In the genomic region with DNA sequence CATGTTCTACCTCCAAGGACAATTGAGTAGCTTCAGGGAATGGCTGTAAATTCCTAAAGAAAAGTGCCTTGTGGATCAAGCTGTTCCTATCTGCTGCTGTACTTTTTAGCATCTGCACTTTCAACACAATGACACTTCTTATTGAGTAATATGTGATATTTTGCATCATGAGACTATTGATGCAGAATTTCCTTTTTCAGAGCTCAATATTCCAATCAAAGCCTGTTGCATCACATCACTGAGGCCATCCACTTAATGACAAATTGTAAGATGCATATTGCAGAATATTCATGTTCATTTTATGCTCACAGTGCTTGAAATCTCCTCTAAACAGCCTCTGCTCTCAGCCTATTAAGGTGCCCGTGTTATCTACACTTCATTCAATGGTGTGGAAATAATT, we compare ENCODE assay signal across 17 cellular contexts. TPM values are rescaled to one million over a fixed set of nuclear protein-coding genes. Genes with fewer than 3 reads are reported as not detected.
DNase-seq lines count a peak whose midpoint lies in the region; ATAC-seq and TF ChIP-seq lines count a peak whose summit lies in the region.
"Had no signal": no experiment of that assay in that cellular context is flagged by ENCODE, and none has a peak within 500 bp of the region (broad histone marks: within the 10 kb centered on the region; RNA-seq: fewer than 3 reads in every experiment).

No MANE protein-coding gene starts in this region.

- H3K4me3 ChIP-seq in Loucy (ENCODE audit: low read length, poor library complexity, severe bottlenecking) (peak overlapping the region; percentile 68), thymus (ENCODE audit: low read length) (no peak overlapping the region), uterus (no peak overlapping the region), HAP-1 (no peak overlapping the region)
- H3K4me3 ChIP-seq: gastroesophageal sphincter, transverse colon had no signal

- H3K9me3 Mint-ChIP-seq in activated naive CD4-positive, alpha-beta T cell treated with anti-CD3 and anti-CD28 coated beads, Interleukin-2, amount 50 U/mL, for 24 hours: peaks cover 18% of the 10 kb centered on the region
- H3K9me3 Mint-ChIP-seq in activated naive CD8-positive, alpha-beta T cell treated with anti-CD3 and anti-CD28 coated beads, Interleukin-2, amount 50 U/mL, for 24 hours: peaks cover 9% of the 10 kb centered on the region

- no peaks in the 10 kb centered on the region for H3K27me3 Mint-ChIP-seq in activated naive CD4-positive, alpha-beta T cell treated with anti-CD3 and anti-CD28 coated beads, Interleukin-2, amount 50 U/mL, for 24 hours
- no peaks in the 10 kb centered on the region for H3K27me3 Mint-ChIP-seq in activated naive CD8-positive, alpha-beta T cell treated with anti-CD3 and anti-CD28 coated beads, Interleukin-2, amount 50 U/mL, for 24 hours

- no peak for TF ChIP-seq POLR2A in uterus (IDR thresholded peaks at IDR 0.05)

- WGBS in thymus: 96% methylated on average over 1 of the region's 1 CpG

- H3K27ac ChIP-seq in thymus (ENCODE audit: low read depth): peak overlapping the region; percentile 25
- no peak overlapping the region for H3K27ac ChIP-seq in uterus
- H3K27ac ChIP-seq: gastroesophageal sphincter had no signal

- no peaks in the 10 kb centered on the region for H3K27me3 ChIP-seq in Loucy (ENCODE audit: insufficient read depth, low read length, poor library complexity, severe bottlenecking)
- H3K27me3 ChIP-seq in thymus (ENCODE audit: control insufficient read depth, insufficient read depth): no peaks in the 10 kb centered on the region
- H3K27me3 ChIP-seq in uterus: peaks cover 0 to 7% of the 10 kb centered on the region in 2 donors
- peaks cover 46% of the 10 kb centered on the region for H3K27me3 ChIP-seq in HAP-1 (ENCODE audit: low read depth)

- intact Hi-C loops in uterus (cut with DNase I; ENCODE audit: low total_unique reads): no loop called here

- H3K4me1 ChIP-seq in Loucy (ENCODE audit: insufficient read depth, low read length, poor library complexity, severe bottlenecking): peaks cover 70% of the 10 kb centered on the region
- peaks cover 45% of the 10 kb centered on the region for H3K4me1 ChIP-seq in thymus (ENCODE audit: control insufficient read depth, insufficient read depth, low read length)
- H3K4me1 ChIP-seq in uterus: no peaks in the 10 kb centered on the region
- H3K4me1 ChIP-seq in HAP-1: no peaks in the 10 kb centered on the region
- H3K4me1 ChIP-seq: gastroesophageal sphincter had no signal

- H4K20me1 ChIP-seq in Loucy (ENCODE audit: insufficient read depth, low read length, poor library complexity, severe bottlenecking): no peaks in the 10 kb centered on the region

- H3K79me2 ChIP-seq in Loucy (ENCODE audit: insufficient read depth, low read length): no peaks in the 10 kb centered on the region

- no peaks in the 10 kb centered on the region for H3K9me2 ChIP-seq in Loucy (replicated peaks; ENCODE audit: low read depth, low read length)

- H3K9ac ChIP-seq in Loucy (ENCODE audit: low read depth, low read length, poor library complexity, severe bottlenecking): no peak overlapping the region

- H3K4me3 Mint-ChIP-seq in activated naive CD4-positive, alpha-beta T cell treated with anti-CD3 and anti-CD28 coated beads, Interleukin-2, amount 50 U/mL, for 24 hours: peak overlapping the region; percentile 36
- H3K4me3 Mint-ChIP-seq in activated naive CD8-positive, alpha-beta T cell treated with anti-CD3 and anti-CD28 coated beads, Interleukin-2, amount 50 U/mL, for 24 hours: peak overlapping the region; percentile 43

- H2AFZ ChIP-seq in Loucy (ENCODE audit: low read length): no peak overlapping the region

- peaks cover 92% of the 10 kb centered on the region for H3K4me1 Mint-ChIP-seq in activated naive CD4-positive, alpha-beta T cell treated with anti-CD3 and anti-CD28 coated beads, Interleukin-2, amount 50 U/mL, for 24 hours
- H3K4me1 Mint-ChIP-seq in activated naive CD8-positive, alpha-beta T cell treated with anti-CD3 and anti-CD28 coated beads, Interleukin-2, amount 50 U/mL, for 24 hours: peaks cover 84% of the 10 kb centered on the region

- H3K36me3 ChIP-seq in Loucy (ENCODE audit: insufficient read depth, low read length): no peaks in the 10 kb centered on the region
- no peaks in the 10 kb centered on the region for H3K36me3 ChIP-seq in thymus (ENCODE audit: control insufficient read depth, insufficient read depth)
- no peaks in the 10 kb centered on the region for H3K36me3 ChIP-seq in uterus
- H3K36me3 ChIP-seq in HAP-1 (replicated peaks): no peaks in the 10 kb centered on the region
- H3K36me3 ChIP-seq: gastroesophageal sphincter, transverse colon had no signal

- DNase-seq in activated naive CD4-positive, alpha-beta T cell treated with Interleukin-2 at 50 U/mL for 16 hours: no peak
- no peak for DNase-seq in activated naive CD8-positive, alpha-beta T cell treated with anti-CD3 and anti-CD28 coated beads, Interleukin-2, amount 50 U/mL, for 24 hours
- DNase-seq in KBM-7 (no peak), uterus (no peak), HAP-1 (ENCODE audit: low spot score in 2 of 2) (no peak)
- DNase-seq: activated CD8-positive, alpha-beta memory T cell treated with anti-CD3 and anti-CD28 coated beads, Interleukin-2, amount 50 U/mL, for 48 hours; COR-L47; EL; GOT3; NCI-H2029; NCI-H446 treated with DMSO at 0.1 percent for 48 hours; transverse colon had no signal

- H3K9me3 ChIP-seq in Loucy (ENCODE audit: insufficient read depth, low read depth, low read length) (no peaks in the 10 kb centered on the region), thymus (ENCODE audit: control insufficient read depth) (no peaks in the 10 kb centered on the region), uterus (no peaks in the 10 kb centered on the region), HAP-1 (no peaks in the 10 kb centered on the region)
- H3K9me3 ChIP-seq: gastroesophageal sphincter, transverse colon had no signal

- H3K27ac Mint-ChIP-seq in activated naive CD4-positive, alpha-beta T cell treated with anti-CD3 and anti-CD28 coated beads, Interleukin-2, amount 50 U/mL, for 24 hours: peak overlapping the region; percentile 94
- peak overlapping the region; percentile 92 for H3K27ac Mint-ChIP-seq in activated naive CD8-positive, alpha-beta T cell treated with anti-CD3 and anti-CD28 coated beads, Interleukin-2, amount 50 U/mL, for 24 hours

- H3K4me2 ChIP-seq in Loucy (ENCODE audit: low read depth, low read length, poor library complexity, severe bottlenecking): peak overlapping the region; percentile 94

- peaks cover 13% of the 10 kb centered on the region for H3F3A ChIP-seq in Loucy (ENCODE audit: low read depth)

- H3K36me3 Mint-ChIP-seq in activated naive CD4-positive, alpha-beta T cell treated with anti-CD3 and anti-CD28 coated beads, Interleukin-2, amount 50 U/mL, for 24 hours: peaks cover 2% of the 10 kb centered on the region
- H3K36me3 Mint-ChIP-seq in activated naive CD8-positive, alpha-beta T cell treated with anti-CD3 and anti-CD28 coated beads, Interleukin-2, amount 50 U/mL, for 24 hours (ENCODE audit: low read depth): peaks cover 7% of the 10 kb centered on the region

- in situ Hi-C loops in KBM-7 (cut with MboI; ENCODE audit: low pct_unique_long_range_greater_than_20kb, low sequenced_read_pairs) (no loop called here), HAP-1 (cut with MboI; ENCODE audit: low sequenced_read_pairs) (no loop called here)

- TF ChIP-seq CTCF in Loucy (conservative IDR thresholded peaks at IDR 0.05; ENCODE audit: low read length): no peak
- no peak for TF ChIP-seq CTCF in uterus (IDR thresholded peaks at IDR 0.05)

- ATAC-seq in activated naive CD8-positive, alpha-beta T cell treated with anti-CD3 and anti-CD28 coated beads, Interleukin-2, amount 50 U/mL, for 24 hours: no peak
- ATAC-seq: esophagus mucosa, gastroesophageal sphincter had no signal

RNA-seq across cellular contexts. Expression of a gene that starts 9.1 kb away (rescaled TPM):
- 64.4 TPM for polyA plus RNA-seq in thymus
- total RNA-seq in uterus: 1 to 10 TPM in 2 of 4 donors, under 1 TPM in 1, not detected in 1; 0.51 to 2.4 (median 1.9) TPM
